ENCODE assay signal across 21 cellular contexts in the genomic region with DNA sequence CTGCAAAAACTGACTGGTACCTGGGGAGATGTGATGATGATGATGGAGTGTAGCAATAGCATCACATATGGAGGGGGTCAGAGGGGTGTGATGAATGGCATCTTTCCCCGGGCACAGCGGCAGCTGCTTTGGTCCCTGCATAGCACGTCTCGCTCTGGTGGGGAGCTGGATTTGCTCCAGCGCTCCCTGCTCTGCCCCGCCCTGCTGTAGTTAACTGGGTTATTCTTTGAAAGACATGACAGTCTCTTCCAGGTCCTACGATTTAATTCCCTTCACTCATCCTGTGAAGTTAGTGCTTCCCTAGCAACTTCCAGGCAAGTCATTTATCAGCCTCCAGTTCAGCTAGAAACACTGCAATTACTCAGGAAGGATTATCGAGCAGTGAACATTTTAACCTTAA.
"Had no signal": no experiment of that assay in that cellular context is flagged by ENCODE, and none has a peak within 500 bp of the region (broad histone marks: within the 10 kb centered on the region; RNA-seq: fewer than 3 reads in every experiment).

No MANE protein-coding gene starts in this region.

- H3K27me3 Mint-ChIP-seq: activated B cell treated with CpG ODN at 0.5 μM for 24 hours; activated CD4-positive, alpha-beta T cell treated with anti-CD3 and anti-CD28 coated beads, Interleukin-2, amount 10 ng/mL, durations not matched to agents 24 days and 14 days; activated CD8-positive, alpha-beta memory T cell treated with anti-CD3 and anti-CD28 coated beads, Interleukin-2, amount 10 ng/mL, durations not matched to agents 7 days and 5 days; activated T-cell treated with anti-CD3 and anti-CD28 coated beads, Interleukin-2, amount 50 U/mL, for 24 hours had no signal

- H3K9me3 Mint-ChIP-seq: activated B cell treated with CpG ODN at 0.5 μM for 24 hours; activated CD4-positive, alpha-beta T cell treated with anti-CD3 and anti-CD28 coated beads, Interleukin-2, amount 10 ng/mL, durations not matched to agents 24 days and 14 days; activated naive CD4-positive, alpha-beta T cell treated with anti-CD3 and anti-CD28 coated beads, Interleukin-2, amount 50 U/mL, for 24 hours; activated T-cell treated with anti-CD3 and anti-CD28 coated beads, Interleukin-2, amount 50 U/mL, for 24 hours; activated T-helper 1 cell treated with anti-CD3 and anti-CD28 coated beads, Interleukin-12 subunit alpha, Interleukin-12 subunit beta, Interleukin-2, Interleukin-4 antibody, amounts not matched to agents 30 ng/mL and 10 ng/mL and 1 ng/mL, durations not matched to agents 14 hours and 24 hours and 36 hours had no signal

- H3K4me3 Mint-ChIP-seq: activated B cell treated with CpG ODN at 0.5 μM for 24 hours; activated CD4-positive, alpha-beta T cell treated with anti-CD3 and anti-CD28 coated beads, Interleukin-2, amount 10 ng/mL, durations not matched to agents 24 days and 14 days; activated CD8-positive, alpha-beta memory T cell treated with anti-CD3 and anti-CD28 coated beads, Interleukin-2, amount 10 ng/mL, durations not matched to agents 7 days and 5 days; activated naive CD4-positive, alpha-beta T cell treated with anti-CD3 and anti-CD28 coated beads, Interleukin-2, amount 50 U/mL, for 24 hours; activated T-cell treated with anti-CD3 and anti-CD28 coated beads, Interleukin-2, amount 50 U/mL, for 24 hours; activated T-helper 1 cell treated with anti-CD3 and anti-CD28 coated beads, Interleukin-12 subunit alpha, Interleukin-12 subunit beta, Interleukin-2, Interleukin-4 antibody, amounts not matched to agents 30 ng/mL and 10 ng/mL and 1 ng/mL, durations not matched to agents 14 hours and 24 hours and 36 hours had no signal

- H3K4me1 Mint-ChIP-seq: activated B cell treated with CpG ODN at 0.5 μM for 24 hours; activated CD4-positive, alpha-beta T cell treated with anti-CD3 and anti-CD28 coated beads, Interleukin-2, amount 10 ng/mL, durations not matched to agents 24 days and 14 days; activated CD8-positive, alpha-beta memory T cell treated with anti-CD3 and anti-CD28 coated beads, Interleukin-2, amount 10 ng/mL, durations not matched to agents 7 days and 5 days; activated naive CD4-positive, alpha-beta T cell treated with anti-CD3 and anti-CD28 coated beads, Interleukin-2, amount 50 U/mL, for 24 hours had no signal

- ATAC-seq: activated CD8-positive, alpha-beta memory T cell treated with anti-CD3 and anti-CD28 coated beads, Interleukin-2, amount 10 ng/mL, durations not matched to agents 7 days and 5 days; PC-3 had no signal

- H3K27ac Mint-ChIP-seq: activated B cell treated with CpG ODN at 0.5 μM for 24 hours; activated CD4-positive, alpha-beta T cell treated with anti-CD3 and anti-CD28 coated beads, Interleukin-2, amount 10 ng/mL, durations not matched to agents 24 days and 14 days; activated CD8-positive, alpha-beta memory T cell treated with anti-CD3 and anti-CD28 coated beads, Interleukin-2, amount 10 ng/mL, durations not matched to agents 7 days and 5 days; activated naive CD4-positive, alpha-beta T cell treated with anti-CD3 and anti-CD28 coated beads, Interleukin-2, amount 50 U/mL, for 24 hours; activated T-cell treated with anti-CD3 and anti-CD28 coated beads, Interleukin-2, amount 50 U/mL, for 24 hours; activated T-helper 1 cell treated with anti-CD3 and anti-CD28 coated beads, Interleukin-12 subunit alpha, Interleukin-12 subunit beta, Interleukin-2, Interleukin-4 antibody, amounts not matched to agents 30 ng/mL and 10 ng/mL and 1 ng/mL, durations not matched to agents 14 hours and 24 hours and 36 hours had no signal

- DNase-seq: activated B cell treated with CpG ODN at 0.5 μM for 24 hours; activated CD4-positive, alpha-beta T cell treated with anti-CD3 and anti-CD28 coated beads for 1 hour; activated CD4-positive, alpha-beta T cell treated with anti-CD3 and anti-CD28 coated beads, Interleukin-2, amount 10 ng/mL, durations not matched to agents 24 days and 14 days; activated CD4-positive, alpha-beta T cell treated with anti-CD3 and anti-CD28 coated beads, Interleukin-2, amount 50 U/mL, for 48 hours; activated CD8-positive, alpha-beta memory T cell treated with anti-CD3 and anti-CD28 coated beads, Interleukin-2, amount 10 ng/mL, durations not matched to agents 7 days and 5 days; activated effector memory CD4-positive, alpha-beta T cell treated with Interleukin-2 at 50 U/mL for 16 hours; activated naive CD4-positive, alpha-beta T cell; activated T-cell treated with anti-CD3 and anti-CD28 coated beads, Interleukin-2, amount 50 U/mL, for 24 hours; aorta; KG1; NCI-H1048; NCI-H1417; NCI-H2029 treated with DMSO at 0.1 percent for 48 hours; NCI-H345; NCI-H510A treated with DMSO at 0.1 percent for 48 hours; PC-3; SHP77 treated with DMSO at 0.1 percent for 48 hours; T-helper 2 cell; T1000 had no signal
